ENCODE assay signal across 8 cellular contexts in the genomic region with DNA sequence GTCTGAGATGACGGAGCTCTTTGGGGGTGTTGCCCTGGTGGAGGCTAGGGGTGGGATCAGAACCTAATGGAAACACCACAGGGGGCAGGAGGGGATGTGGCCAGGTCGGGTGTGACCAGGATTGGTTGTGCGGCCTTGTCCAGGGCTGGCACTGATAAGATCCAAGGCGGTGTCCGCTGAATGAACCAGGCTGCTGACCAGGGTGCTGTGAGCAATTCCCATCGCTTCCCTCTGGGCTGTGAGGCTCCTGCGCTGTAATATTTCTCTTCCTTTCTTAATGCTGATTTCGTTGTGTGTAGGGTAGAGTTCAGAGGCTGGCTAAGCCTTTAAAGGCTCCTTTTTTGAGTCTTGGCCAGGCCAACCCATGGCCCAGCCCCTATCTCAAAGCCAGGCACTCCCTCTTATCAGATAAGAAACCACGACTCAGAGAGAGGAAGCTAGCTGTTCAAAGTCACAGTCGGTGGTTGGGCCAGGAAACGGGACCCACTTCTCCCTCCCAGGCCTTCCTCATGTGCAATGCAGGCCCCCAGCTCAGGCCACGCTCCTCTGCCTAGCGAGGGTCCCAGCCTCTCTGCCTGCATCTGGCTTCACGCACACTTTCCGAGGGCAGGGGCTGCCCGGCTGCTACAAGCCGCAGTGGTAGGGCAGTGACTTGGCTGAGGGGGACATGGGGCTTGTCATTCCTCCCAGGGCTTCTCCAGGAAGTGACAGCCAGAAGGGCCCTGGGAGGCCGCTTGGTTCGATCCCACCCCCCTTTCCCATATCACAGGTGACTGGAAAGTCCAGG. TPM values are rescaled to one million over a fixed set of nuclear protein-coding genes. Genes with fewer than 3 reads are reported as not detected.
DNase-seq lines count a peak whose midpoint lies in the region; ATAC-seq, FAIRE-seq and TF ChIP-seq lines count a peak whose summit lies in the region.

No MANE protein-coding gene starts in this region.

- no peaks in the 10 kb centered on the region for H3K27me3 ChIP-seq in trophoblast cell (ENCODE audit: insufficient read depth, low read length)
- H3K27me3 ChIP-seq in A673 (replicated peaks; ENCODE audit: insufficient read depth, low read depth, low read length, poor library complexity): no peaks in the 10 kb centered on the region

- TF ChIP-seq CTCF in brain (conservative IDR thresholded peaks at IDR 0.05) (no peak), omental fat pad (IDR thresholded peaks at IDR 0.05) (no peak), A673 (conservative IDR thresholded peaks at IDR 0.05; ENCODE audit: low read depth, low read length) (no peak)

- intact Hi-C loops in A673 (cut with micrococcal nuclease; ENCODE audit: unreplicated experiment): no loop called here

- H3K27me3 Mint-ChIP-seq in T-cell (no peaks in the 10 kb centered on the region), brain (peaks cover 14% of the 10 kb centered on the region)

- no peak overlapping the region for H2BK5ac ChIP-seq in trophoblast cell (ENCODE audit: low read depth, low read length, poor library complexity)

- H2AFZ ChIP-seq in trophoblast cell (ENCODE audit: insufficient read depth, low read length, poor library complexity): no peak overlapping the region

- no peak overlapping the region for H2AK5ac ChIP-seq in trophoblast cell (ENCODE audit: low read length)

- H3K23ac ChIP-seq in trophoblast cell (ENCODE audit: low read length): no peak overlapping the region

- H3K9me3 ChIP-seq in trophoblast cell (ENCODE audit: insufficient read depth, low read depth, low read length): no peaks in the 10 kb centered on the region
- no peaks in the 10 kb centered on the region for H3K9me3 ChIP-seq in A673 (ENCODE audit: low read depth, low read length, poor library complexity, severe bottlenecking)

- no CpG with 5 or more reads among the region's 19 CpGs for WGBS in trophoblast cell (ENCODE audit: extremely low coverage, insufficient coverage, insufficient read length)

- no peak for TF ChIP-seq POLR2A in GM12891 (IDR thresholded peaks at IDR 0.05; ENCODE audit: low read depth, low read length)

- H4K12ac ChIP-seq in trophoblast cell (ENCODE audit: low read depth, low read length): no peak overlapping the region

- H3K18ac ChIP-seq in trophoblast cell (ENCODE audit: low read length): no peak overlapping the region

- CTCF ChIA-PET in T-cell (lab: Charles Lee) (interaction anchor here in 1 of 2 donors (0.6 to 0.9 kb wide), 3 partner anchors 12 to 44 kb away, joined by 3 to 6 read pairs (median 5); no protein-coding TSS in a partner anchor), A673 (lab: Charles Lee) (no interaction called here)

- H3K4me1 Mint-ChIP-seq in T-cell (peaks cover 48 to 69% (median 55%) of the 10 kb centered on the region in 3 donors), brain (peaks cover 51% of the 10 kb centered on the region)

- ATAC-seq in T-cell (replicated peaks in 1 of 4): peak; percentile 92 to 98 (median 94)
- no peak for ATAC-seq in omental fat pad (ENCODE audit: low FRiP score)

- no peak overlapping the region for H3K14ac ChIP-seq in trophoblast cell (ENCODE audit: low read length)

- no peak overlapping the region for H3K4ac ChIP-seq in trophoblast cell (ENCODE audit: low read depth, low read length)

- peak; percentile 9 for FAIRE-seq in GM12891 (lab: Jason Lieb, UNC)

- H2BK120ac ChIP-seq in trophoblast cell (ENCODE audit: insufficient read depth, low read length, poor library complexity): no peak overlapping the region

- H3K27ac ChIP-seq in trophoblast cell (ENCODE audit: low read depth, low read length) (peak overlapping the region; percentile 35), A673 (ENCODE audit: low read depth, low read length, poor library complexity, severe bottlenecking) (no peak overlapping the region)

- peaks cover 2% of the 10 kb centered on the region for H3K79me2 ChIP-seq in trophoblast cell (ENCODE audit: control insufficient read depth, insufficient read depth, low read length, poor library complexity)

- H3K4me3 Mint-ChIP-seq in T-cell (peak overlapping the region; percentile 68 to 76 (median 75)), brain (no peak overlapping the region)

- H3K4me2 ChIP-seq in trophoblast cell (ENCODE audit: low read length): no peak overlapping the region

- H3K36me3 Mint-ChIP-seq in T-cell: no peaks in the 10 kb centered on the region
- no peaks in the 10 kb centered on the region for H3K36me3 Mint-ChIP-seq in brain

- peak overlapping the region; percentile 8 for H4K91ac ChIP-seq in trophoblast cell (ENCODE audit: low read depth, low read length)

- POLR2A ChIA-PET in T-cell (lab: Charles Lee): interaction anchor here in 1 of 2 donors (0.6 to 1.1 kb wide), 2 partner anchors 12 to 26 kb away, joined by 3 read pairs; no protein-coding TSS in a partner anchor
- POLR2A ChIA-PET in A673 (lab: Charles Lee; ENCODE audit: low non-redundant PET): no interaction called here

- DNase-seq in GM12891 (ENCODE audit: insufficient read length, low spot score): no peak
- DNase-seq in T-cell: peak; percentile 43 to 72 (median 60)
- peak in 1 of 2 donors; percentile 54 for DNase-seq in trophoblast cell
- DNase-seq in omental fat pad (ENCODE audit: low spot score): no peak
- no peak for DNase-seq in cortex of kidney (lab: John Stamatoyannopoulos, UW)
- no peak for DNase-seq in iPS-NIHi7 (ENCODE audit: extremely low spot score)
- no peak for DNase-seq in A673 (ENCODE audit: low spot score)

- peaks cover 12% of the 10 kb centered on the region for H3K79me1 ChIP-seq in trophoblast cell (ENCODE audit: low read length)

- H3K4me1 ChIP-seq in trophoblast cell (ENCODE audit: control insufficient read depth in 1 of 2, insufficient read depth in 2 of 2, low read length in 2 of 2) (peaks cover 25 to 40% of the 10 kb centered on the region in 2 experiments), A673 (ENCODE audit: insufficient read depth, low read length, poor library complexity, severe bottlenecking) (no peaks in the 10 kb centered on the region)

- no peak overlapping the region for H3K9ac ChIP-seq in trophoblast cell (ENCODE audit: low read length)

- no peaks in the 10 kb centered on the region for H3K36me3 ChIP-seq in trophoblast cell (ENCODE audit: control insufficient read depth in 1 of 2, insufficient read depth in 2 of 2, low read length in 2 of 2)
- no peaks in the 10 kb centered on the region for H3K36me3 ChIP-seq in A673 (ENCODE audit: insufficient read depth, low read length, poor library complexity, severe bottlenecking)

- H3K27ac Mint-ChIP-seq in T-cell (peak overlapping the region; percentile 18 to 50), brain (peak overlapping the region in 3 of 5 experiments; percentile 9 to 77 (median 37))

- peak overlapping the region; percentile 76 for H2BK12ac ChIP-seq in trophoblast cell (ENCODE audit: low read length)

- no peak overlapping the region for H4K8ac ChIP-seq in trophoblast cell (ENCODE audit: low read depth, low read length)

- BruUV-seq in A673 (replicated peaks; lab: Mats Ljungman, UMichigan): no TSS peak

- H3K4me3 ChIP-seq in trophoblast cell (ENCODE audit: low read depth, low read length): no peak overlapping the region
- no peak overlapping the region for H3K4me3 ChIP-seq in A673 (ENCODE audit: low read depth, low read length, poor library complexity, severe bottlenecking)

- H3K9me3 Mint-ChIP-seq in T-cell (no peaks in the 10 kb centered on the region), brain (peaks cover 0 to 2% (median 0%) of the 10 kb centered on the region in 5 experiments)

TF ChIP-seq in GM12891, 5 proteins besides CTCF, POLR2A, EP300 and RAD21:
- no peak for TF ChIP-seq POU2F2 (IDR thresholded peaks at IDR 0.05; ENCODE audit: low read depth, low read length)

RNA-seq across cellular contexts. Expression of gene FOSL2, which starts 26.0 kb away (rescaled TPM):
- polyA plus RNA-seq in GM12891 (2012; ENCODE audit: low read depth, missing spikeins): 1.1 TPM
- total RNA-seq in T-cell: 100 to 1,000 TPM in 1 of 5 donors, 10 to 100 TPM in 3, 1 to 10 TPM in 1; 9.7 to 144 (median 18.5) TPM
- polyA plus RNA-seq in brain (ENCODE audit: insufficient read depth, low read depth, low replicate concordance): 13.7 TPM
- 25.9 and 27.5 TPM in 2 replicates for polyA plus RNA-seq in trophoblast cell (2013)
- total RNA-seq in omental fat pad: 100 to 1,000 TPM; 115 to 350 (median 184) TPM
- 5.3 and 12.2 TPM in 2 replicates for total RNA-seq in A673 (2021)

Comparison
In these comparisons a context has a peak if more than half of its experiments do, and no peak if none do; other contexts are left out.
1. DNase-seq: peak in T-cell (34 of 34); none in GM12891 (single experiment), omental fat pad (single experiment), cortex of kidney (single experiment), iPS-NIHi7 (single experiment) and A673 (single experiment).
2. H3K4me3 Mint-ChIP-seq: peak in T-cell (3 of 3); none in brain (0 of 5).